19 cellular contexts compared by ENCODE assay signal in genomic region chr13:110638814-110639806, GRCh38. TPM values are rescaled to one million over a fixed set of nuclear protein-coding genes. Genes with fewer than 3 reads are reported as not detected.
A peak's percentile ranks its signal among the peaks of the same experiment; 100 is the strongest.
DNase-seq lines count a peak whose midpoint lies in the region; ATAC-seq and TF ChIP-seq lines count a peak whose summit lies in the region.
"Had no signal": no experiment of that assay in that cellular context is flagged by ENCODE, and none has a peak within 500 bp of the region (broad histone marks: within the 10 kb centered on the region; RNA-seq: fewer than 3 reads in every experiment).

No MANE protein-coding gene starts in this region.

- no peaks in the 10 kb centered on the region for H3K27me3 Mint-ChIP-seq in activated CD4-positive, alpha-beta T cell treated with anti-CD3 and anti-CD28 coated beads for 36 hours
- no peaks in the 10 kb centered on the region for H3K27me3 Mint-ChIP-seq in central memory CD8-positive, alpha-beta T cell
- H3K27me3 Mint-ChIP-seq: activated CD4-positive, alpha-beta memory T cell treated with anti-CD3 and anti-CD28 coated beads for 36 hours had no signal

- intact Hi-C loops in activated CD4-positive, alpha-beta T cell treated with anti-CD3 and anti-CD28 coated beads for 36 hours (cut with DNase I, micrococcal nuclease), result no loop called here

- H3K4me2 ChIP-seq in OCI-LY1 (ENCODE audit: low read length), result no peak overlapping the region

- no peaks in the 10 kb centered on the region for H3K4me1 Mint-ChIP-seq in activated CD4-positive, alpha-beta T cell treated with anti-CD3 and anti-CD28 coated beads for 36 hours
- no peaks in the 10 kb centered on the region for H3K4me1 Mint-ChIP-seq in central memory CD8-positive, alpha-beta T cell

- POLR2A ChIA-PET in activated CD4-positive, alpha-beta T cell treated with anti-CD3 and anti-CD28 coated beads for 36 hours (lab: Charles Lee), result no interaction called here

- no peak overlapping the region for H3K9ac ChIP-seq in OCI-LY1 (ENCODE audit: low read length)

- H3K36me3 ChIP-seq in OCI-LY1 (ENCODE audit: insufficient read depth, low read length) (peaks cover 91% of the 10 kb centered on the region), neutrophil (peaks cover 97% of the 10 kb centered on the region)

- peak overlapping the region; percentile 93 for H3K27ac ChIP-seq in OCI-LY1 (ENCODE audit: low read depth, low read length, poor library complexity, severe bottlenecking)
- peak overlapping the region; percentile 48 for H3K27ac ChIP-seq in neutrophil

- peaks cover 40% of the 10 kb centered on the region for H3K36me3 Mint-ChIP-seq in activated CD4-positive, alpha-beta T cell treated with anti-CD3 and anti-CD28 coated beads for 36 hours (ENCODE audit: low read depth)
- H3K36me3 Mint-ChIP-seq in central memory CD8-positive, alpha-beta T cell (ENCODE audit: insufficient read depth), result peaks cover 20% of the 10 kb centered on the region

- H3K4me3 ChIP-seq in OCI-LY1 (ENCODE audit: low read depth, low read length, poor library complexity, severe bottlenecking), result no peak overlapping the region
- no peak overlapping the region for H3K4me3 ChIP-seq in neutrophil (ENCODE audit: low read depth in 1 of 2, low read length in 1 of 2)
- H3K4me3 ChIP-seq: Peyer's patch, tibial artery had no signal

- no peaks in the 10 kb centered on the region for H3K9me3 Mint-ChIP-seq in activated CD4-positive, alpha-beta T cell treated with anti-CD3 and anti-CD28 coated beads for 36 hours (ENCODE audit: low read depth)
- no peaks in the 10 kb centered on the region for H3K9me3 Mint-ChIP-seq in central memory CD8-positive, alpha-beta T cell
- H3K9me3 Mint-ChIP-seq: activated CD4-positive, alpha-beta memory T cell treated with anti-CD3 and anti-CD28 coated beads for 36 hours; activated T-helper 1 cell treated with anti-CD3 and anti-CD28 coated beads, Interleukin-12 subunit alpha, Interleukin-12 subunit beta, Interleukin-2, Interleukin-4 antibody, amounts not matched to agents 30 ng/mL and 10 ng/mL and 1 ng/mL, durations not matched to agents 14 hours and 24 hours and 36 hours; nephron had no signal

- H3F3A ChIP-seq in OCI-LY1 (ENCODE audit: insufficient read depth, low read length), result 0 out of 2 replicates have a peak, but pooled peaks cover 2% of the 10 kb centered on the region

- H3K27ac Mint-ChIP-seq in activated CD4-positive, alpha-beta T cell treated with anti-CD3 and anti-CD28 coated beads for 36 hours, result peak overlapping the region; percentile 33
- peak overlapping the region; percentile 59 for H3K27ac Mint-ChIP-seq in central memory CD8-positive, alpha-beta T cell (ENCODE audit: low read depth)
- H3K27ac Mint-ChIP-seq: activated CD4-positive, alpha-beta memory T cell treated with anti-CD3 and anti-CD28 coated beads for 36 hours; activated T-helper 1 cell treated with anti-CD3 and anti-CD28 coated beads, Interleukin-12 subunit alpha, Interleukin-12 subunit beta, Interleukin-2, Interleukin-4 antibody, amounts not matched to agents 30 ng/mL and 10 ng/mL and 1 ng/mL, durations not matched to agents 14 hours and 24 hours and 36 hours had no signal

- ATAC-seq in activated CD4-positive, alpha-beta T cell treated with anti-CD3 and anti-CD28 coated beads for 36 hours, result no peak
- ATAC-seq in central memory CD8-positive, alpha-beta T cell (replicated peaks; ENCODE audit: extremely low read depth, poor library complexity, severe bottlenecking), result no peak
- ATAC-seq in HG03025 (IDR thresholded peaks at IDR 0.05; ENCODE audit: low FRiP score, unreplicated experiment), result no peak
- ATAC-seq in GM18519 (IDR thresholded peaks at IDR 0.05; ENCODE audit: low FRiP score, unreplicated experiment), result no peak

- no peaks in the 10 kb centered on the region for H4K20me1 ChIP-seq in OCI-LY1 (ENCODE audit: insufficient read depth, low read length)

- no peaks in the 10 kb centered on the region for H3K27me3 ChIP-seq in OCI-LY1 (ENCODE audit: insufficient read depth, low read length)
- H3K27me3 ChIP-seq in neutrophil, result no peaks in the 10 kb centered on the region
- H3K27me3 ChIP-seq: BE2C, Peyer's patch, tibial artery had no signal

- H3K9me3 ChIP-seq in OCI-LY1 (ENCODE audit: low read length) (no peaks in the 10 kb centered on the region), neutrophil (no peaks in the 10 kb centered on the region)
- H3K9me3 ChIP-seq: BE2C, Peyer's patch, tibial artery had no signal

- no peaks in the 10 kb centered on the region for H3K79me2 ChIP-seq in OCI-LY1 (ENCODE audit: insufficient read depth, low read length)

- no peak for DNase-seq in activated CD4-positive, alpha-beta T cell treated with anti-CD3 and anti-CD28 coated beads for 36 hours
- DNase-seq in activated CD4-positive, alpha-beta T cell treated with anti-CD3 and anti-CD28 coated beads, Interleukin-2, amount 50 U/mL, for 4 hours, result no peak
- no peak for DNase-seq in central memory CD8-positive, alpha-beta T cell (ENCODE audit: low spot score in 2 of 2)
- no peak for DNase-seq in kidney tubule cell (ENCODE audit: low spot score)
- DNase-seq: 8988T; activated CD4-positive, alpha-beta memory T cell treated with anti-CD3 and anti-CD28 coated beads for 36 hours; BE2C; NCI-H1417; NCI-H2171 treated with DMSO at 0.1 percent for 48 hours; NCI-H748 treated with DMSO at 0.1 percent for 48 hours; Peyer's patch; stimulated activated CD4-positive, alpha-beta T cell treated with anti-CD3 and anti-CD28 coated beads, Interleukin-12 subunit alpha, Interleukin-12 subunit beta, amount 100 ng/mL, for 4 hours; tibial artery had no signal

- CTCF ChIA-PET in activated CD4-positive, alpha-beta T cell treated with anti-CD3 and anti-CD28 coated beads for 36 hours (lab: Charles Lee), result interaction anchor here (1.1 to 1.3 kb wide), 2 partner anchors 12 to 180 kb away, joined by 3 to 4 read pairs; no protein-coding TSS in a partner anchor

- TF ChIP-seq CTCF in OCI-LY1 (IDR thresholded peaks at IDR 0.05; ENCODE audit: low read length) (no peak), neutrophil (IDR thresholded peaks at IDR 0.05) (no peak)

- H3K4me3 Mint-ChIP-seq in activated CD4-positive, alpha-beta T cell treated with anti-CD3 and anti-CD28 coated beads for 36 hours, result no peak overlapping the region
- no peak overlapping the region for H3K4me3 Mint-ChIP-seq in central memory CD8-positive, alpha-beta T cell
- H3K4me3 Mint-ChIP-seq: activated CD4-positive, alpha-beta memory T cell treated with anti-CD3 and anti-CD28 coated beads for 36 hours; activated T-helper 1 cell treated with anti-CD3 and anti-CD28 coated beads, Interleukin-12 subunit alpha, Interleukin-12 subunit beta, Interleukin-2, Interleukin-4 antibody, amounts not matched to agents 30 ng/mL and 10 ng/mL and 1 ng/mL, durations not matched to agents 14 hours and 24 hours and 36 hours; nephron had no signal

- peaks cover 64% of the 10 kb centered on the region for H3K4me1 ChIP-seq in OCI-LY1 (ENCODE audit: insufficient read depth, low read length, severe bottlenecking)
- no peaks in the 10 kb centered on the region for H3K4me1 ChIP-seq in neutrophil (ENCODE audit: control insufficient read depth in 1 of 2, insufficient read depth in 1 of 2, low read depth in 1 of 2, low read length in 1 of 2)

- H3K9me2 ChIP-seq in OCI-LY1 (ENCODE audit: low read depth, low read length), result no peaks in the 10 kb centered on the region

- no peak overlapping the region for H2AFZ ChIP-seq in OCI-LY1 (ENCODE audit: low read length)

RNA-seq across cellular contexts. Expression of gene NAXD, which starts 23.8 kb away (rescaled TPM):
- total RNA-seq in activated CD4-positive, alpha-beta T cell treated with anti-CD3 and anti-CD28 coated beads for 36 hours, result 10 to 100 TPM; 19.6 to 23.3 TPM
